ENCODE assay signal across 8 cellular contexts in the genomic region with DNA sequence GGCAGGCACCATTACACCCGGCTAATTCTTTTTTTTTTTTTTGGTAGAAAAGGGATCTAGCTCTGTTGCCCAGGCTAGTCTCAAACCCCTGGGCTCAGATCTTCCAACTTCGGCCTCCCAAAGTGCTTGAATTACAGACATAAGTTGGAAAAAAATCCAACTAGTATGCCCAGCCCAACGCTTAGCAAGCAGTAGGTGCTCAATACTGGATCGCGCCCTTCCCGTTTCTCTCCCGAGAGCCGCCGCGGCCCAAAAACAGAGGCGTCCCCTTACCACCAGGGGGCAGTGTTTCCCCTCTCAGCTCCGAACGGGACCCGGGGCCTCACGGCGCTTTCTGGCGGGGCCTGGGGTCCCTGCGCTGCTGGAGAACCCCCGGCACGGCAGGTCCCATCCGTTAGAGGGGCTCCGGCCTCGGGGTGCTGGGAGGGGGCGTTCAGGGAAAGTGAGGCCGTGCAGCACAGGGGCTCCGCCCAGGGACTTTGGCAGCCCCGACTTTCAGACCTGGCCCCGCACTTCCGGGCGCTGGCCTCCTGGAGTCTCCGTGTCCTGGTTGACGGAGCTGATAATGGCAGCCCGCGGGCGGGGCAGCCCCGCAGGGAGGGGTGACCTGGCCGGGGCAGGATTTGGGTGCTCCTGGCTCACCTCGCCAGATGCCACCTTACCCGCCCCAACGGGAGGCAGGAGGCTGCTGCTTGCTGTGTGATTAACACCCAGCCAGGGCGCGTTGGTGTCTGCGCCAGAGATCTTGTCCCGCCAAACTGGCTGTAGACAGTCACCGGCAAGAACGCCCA. TPM values are rescaled to one million over a fixed set of nuclear protein-coding genes. Genes with fewer than 3 reads are reported as not detected.
DNase-seq lines count a peak whose midpoint lies in the region; ATAC-seq lines count a peak whose summit lies in the region.

No MANE protein-coding gene starts in this region.

- in situ Hi-C loops in G401 (cut with HindIII; ENCODE audit: low sequenced_read_pairs), result no loop called here

- DNase-seq in G401 (ENCODE audit: low spot score) (peak; percentile 81), NCI-H2227 treated with DMSO at 0.1 percent for 48 hours (lab: John Stamatoyannopoulos, UW) (peak; percentile 39), cerebellar cortex (ENCODE audit: low spot score) (peak; percentile 79), kidney tubule cell (ENCODE audit: low spot score) (peak; percentile 75)
- DNase-seq in activated CD4-positive, CD25-positive, alpha-beta regulatory T cell treated with anti-CD3 and anti-CD28 coated beads, Interleukin-2, amount 50 U/mL, for 72 hours, result peak; percentile 91
- peak; percentile 82 to 90 (median 86) for DNase-seq in stimulated activated CD4-positive, alpha-beta T cell treated with anti-CD3 and anti-CD28 coated beads, Interleukin-1b, Interleukin-23, amount 100 ng/mL, for 24 hours (ENCODE audit: low read depth in 4 of 4, low spot score in 1 of 4)

- ATAC-seq in HG02798 (IDR thresholded peaks at IDR 0.05; ENCODE audit: poor library complexity, unreplicated experiment) (peak; percentile 84), GM21619 (IDR thresholded peaks at IDR 0.05; ENCODE audit: unreplicated experiment) (no peak)

RNA-seq across cellular contexts. Expression of gene PTGES, which starts 15.2 kb away (rescaled TPM):
- total RNA-seq in G401 (2014; rRNA removed; shearing (Covaris generic)), result 2.5 and 4.8 TPM in 2 replicates

Comparison
In these comparisons a context has a peak if more than half of its experiments do, and no peak if none do; other contexts are left out.
1. DNase-seq: peak in every context shown above with its lines; median percentile 91 in activated CD4-positive, CD25-positive, alpha-beta regulatory T cell treated with anti-CD3 and anti-CD28 coated beads, Interleukin-2, amount 50 U/mL, for 72 hours; 86 in stimulated activated CD4-positive, alpha-beta T cell treated with anti-CD3 and anti-CD28 coated beads, Interleukin-1b, Interleukin-23, amount 100 ng/mL, for 24 hours; 81 in G401; 79 in cerebellar cortex; 75 in kidney tubule cell; 39 in NCI-H2227 treated with DMSO at 0.1 percent for 48 hours.